ENCODE assay signal across 17 cellular contexts in genomic region chr7:424961-425793, GRCh38.
A peak's percentile ranks its signal among the peaks of the same experiment; 100 is the strongest.
DNase-seq lines count a peak whose midpoint lies in the region; ATAC-seq and TF ChIP-seq lines count a peak whose summit lies in the region.
"Had no signal": no experiment of that assay in that cellular context is flagged by ENCODE, and none has a peak within 500 bp of the region (broad histone marks: within the 10 kb centered on the region; RNA-seq: fewer than 3 reads in every experiment).

No MANE protein-coding gene starts in this region.

- TF ChIP-seq CTCF in AG10803 (conservative IDR thresholded peaks at IDR 0.05; ENCODE audit: low read length), result no peak
- no peak for TF ChIP-seq CTCF in osteoblast (IDR thresholded peaks at IDR 0.05; ENCODE audit: extremely low read depth, low read depth, low read length)

- intact Hi-C loops in head of caudate nucleus (cut with DNase I), result no loop called here

- DNase-seq in AG10803 (ENCODE audit: low read depth), result peak; percentile 2
- DNase-seq in anterior cingulate cortex (lab: John Stamatoyannopoulos, UW), result peak in 54 of 58 donors; percentile 9 to 90 (median 69)
- peak; percentile 31 to 90 (median 68) for DNase-seq in head of caudate nucleus
- no peak for DNase-seq in osteoblast (ENCODE audit: insufficient read length, low spot score, missing footprints)
- no peak for DNase-seq in cortex of kidney (lab: John Stamatoyannopoulos, UW)
- DNase-seq in HUDEP-2 (lab: John Stamatoyannopoulos, UW; ENCODE audit: unreplicated experiment in 76 of 76), result no peak
- no peak for DNase-seq in naive thymus-derived CD8-positive, alpha-beta T cell
- DNase-seq: activated effector memory CD4-positive, alpha-beta T cell treated with anti-CD3 and anti-CD28 coated beads, Interleukin-2, amount 50 U/mL, for 16 hours; body of pancreas; endodermal cell; left colon; naive thymus-derived CD4-positive, alpha-beta T cell; NCI-H1105 treated with DMSO at 0.1 percent for 48 hours; NCI-H446 treated with DMSO at 0.1 percent for 48 hours; stimulated activated naive CD4-positive, alpha-beta T cell treated with Interleukin-2 at 50 U/mL for 16 hours had no signal

- no peaks in the 10 kb centered on the region for H3K4me1 ChIP-seq in osteoblast (ENCODE audit: insufficient read depth, low read length)
- H3K4me1 ChIP-seq: body of pancreas had no signal

- no peak overlapping the region for H3K4me3 Mint-ChIP-seq in naive thymus-derived CD8-positive, alpha-beta T cell
- H3K4me3 Mint-ChIP-seq: endodermal cell; naive thymus-derived CD4-positive, alpha-beta T cell had no signal

- H2AFZ ChIP-seq in osteoblast (ENCODE audit: low read length), result peak overlapping the region; percentile 29

- no peaks in the 10 kb centered on the region for H3K4me1 Mint-ChIP-seq in naive thymus-derived CD8-positive, alpha-beta T cell
- H3K4me1 Mint-ChIP-seq: endodermal cell; naive thymus-derived CD4-positive, alpha-beta T cell had no signal

- no peak overlapping the region for H3K27ac ChIP-seq in osteoblast (ENCODE audit: low read depth, low read length)
- H3K27ac ChIP-seq: body of pancreas had no signal

- no peak for ATAC-seq in naive thymus-derived CD8-positive, alpha-beta T cell
- no peak for ATAC-seq in GM19328 (IDR thresholded peaks at IDR 0.05; ENCODE audit: unreplicated experiment)
- ATAC-seq: K562; left colon; naive thymus-derived CD4-positive, alpha-beta T cell had no signal

- no peak overlapping the region for H3K4me2 ChIP-seq in osteoblast (ENCODE audit: insufficient read depth, low read length)

- peaks cover 0 to 2% (median 0%) of the 10 kb centered on the region in 9 donors for H3K9me3 Mint-ChIP-seq in naive thymus-derived CD8-positive, alpha-beta T cell

- no peaks in the 10 kb centered on the region for H3K9me3 ChIP-seq in osteoblast (ENCODE audit: low read depth, low read length)
- H3K9me3 ChIP-seq: body of pancreas had no signal

- POLR2A ChIA-PET in naive thymus-derived CD8-positive, alpha-beta T cell (lab: Charles Lee), result no interaction called here

- no peak overlapping the region for H3K4me3 ChIP-seq in AG10803 (ENCODE audit: low read length)
- H3K4me3 ChIP-seq in osteoblast (ENCODE audit: insufficient read depth, low read length), result no peak overlapping the region
- H3K4me3 ChIP-seq: body of pancreas, K562 had no signal

- H4K20me1 ChIP-seq in osteoblast (ENCODE audit: insufficient read depth, low read length), result no peaks in the 10 kb centered on the region

- no peaks in the 10 kb centered on the region for H3K79me2 ChIP-seq in osteoblast (ENCODE audit: insufficient read depth, low read length)

- H3K27me3 ChIP-seq in osteoblast (ENCODE audit: insufficient read depth, low read length), result peaks cover 15% of the 10 kb centered on the region
- H3K27me3 ChIP-seq: body of pancreas had no signal

- no peaks in the 10 kb centered on the region for H3K36me3 ChIP-seq in osteoblast (ENCODE audit: insufficient read depth, low read length)

- H3K27ac Mint-ChIP-seq in naive thymus-derived CD8-positive, alpha-beta T cell, result no peak overlapping the region
- H3K27ac Mint-ChIP-seq: endodermal cell; naive thymus-derived CD4-positive, alpha-beta T cell had no signal

- no peaks in the 10 kb centered on the region for H3K36me3 Mint-ChIP-seq in naive thymus-derived CD8-positive, alpha-beta T cell
- H3K36me3 Mint-ChIP-seq: naive thymus-derived CD4-positive, alpha-beta T cell had no signal

- no peaks in the 10 kb centered on the region for H3K27me3 Mint-ChIP-seq in naive thymus-derived CD8-positive, alpha-beta T cell
- H3K27me3 Mint-ChIP-seq: naive thymus-derived CD4-positive, alpha-beta T cell had no signal

Comparison
In these comparisons a context has a peak if more than half of its experiments do, and no peak if none do; other contexts are left out.
1. DNase-seq: peak in AG10803 (single experiment), anterior cingulate cortex (54 of 58) and head of caudate nucleus (42 of 42); none in osteoblast (single experiment), cortex of kidney (single experiment), HUDEP-2 (0 of 76) and naive thymus-derived CD8-positive, alpha-beta T cell (0 of 10).